Comparison of ENCODE assay signal across 18 cellular contexts in the genomic region with DNA sequence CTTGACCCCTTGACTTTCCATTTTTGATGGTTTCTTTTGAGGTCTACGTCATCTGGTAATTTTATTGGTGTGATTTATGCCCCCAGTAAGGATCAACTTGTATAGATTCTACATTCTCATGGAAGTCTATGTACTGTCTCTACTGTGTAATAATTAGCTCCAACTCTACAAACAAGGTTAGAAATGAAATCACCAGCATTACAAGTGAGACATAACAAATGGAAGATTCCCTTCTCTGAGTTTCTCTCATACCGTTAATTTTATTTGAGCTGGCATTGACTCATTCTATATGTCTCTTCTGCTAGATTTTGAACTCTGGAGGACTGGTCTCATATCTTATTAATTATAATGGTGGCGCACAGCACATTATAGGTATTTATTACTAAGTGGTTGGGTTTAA.
"Had no signal": no experiment of that assay in that cellular context is flagged by ENCODE, and none has a peak within 500 bp of the region (broad histone marks: within the 10 kb centered on the region; RNA-seq: fewer than 3 reads in every experiment).

No MANE protein-coding gene starts in this region.

- ATAC-seq: activated CD4-positive, CD25-positive, alpha-beta regulatory T cell treated with anti-CD3 and anti-CD28 coated beads, Interleukin-2, amount 50 U/mL, for 24 hours; esophagus mucosa; left lung; psoas muscle had no signal

- H3K27me3 Mint-ChIP-seq: activated naive CD4-positive, alpha-beta T cell treated with anti-CD3 and anti-CD28 coated beads, Interleukin-2, amount 10 ng/mL, durations not matched to agents 7 days and 5 days; memory B cell had no signal

- H3K27ac ChIP-seq: cardiac muscle cell, dorsolateral prefrontal cortex, left lung, psoas muscle had no signal

- DNase-seq: activated CD4-positive, alpha-beta T cell treated with anti-CD3 and anti-CD28 coated beads, Interleukin-2, amount 50 U/mL, for 1 hour; activated CD8-positive, alpha-beta memory T cell treated with anti-CD3 and anti-CD28 coated beads for 24 hours; activated naive CD4-positive, alpha-beta T cell treated with anti-CD3 and anti-CD28 coated beads, Interleukin-2, amount 10 ng/mL, durations not matched to agents 7 days and 5 days; dorsolateral prefrontal cortex; hippocampal formation; left lung; nephron progenitor cell; occipital lobe; psoas muscle; stimulated activated CD4-positive, alpha-beta T cell treated with anti-CD3 and anti-CD28 coated beads, Interleukin-12 subunit alpha, Interleukin-12 subunit beta, amount 100 ng/mL, for 4 hours; stimulated activated CD4-positive, alpha-beta T cell treated with anti-CD3 and anti-CD28 coated beads, Interleukin-2, amount 100 ng/mL, for 24 hours; SW 1271 had no signal

- H3K9me3 Mint-ChIP-seq: activated naive CD4-positive, alpha-beta T cell treated with anti-CD3 and anti-CD28 coated beads, Interleukin-2, amount 10 ng/mL, durations not matched to agents 7 days and 5 days; memory B cell; nephron progenitor cell; T-helper 2 cell treated with Interferon-gamma antibody and Interleukin-4, amounts not matched to agents 5 μg/mL and 100 μg/mL, for 36 hours had no signal

- H3K27ac Mint-ChIP-seq: activated naive CD4-positive, alpha-beta T cell treated with anti-CD3 and anti-CD28 coated beads, Interleukin-2, amount 10 ng/mL, durations not matched to agents 7 days and 5 days; memory B cell; T-helper 2 cell treated with Interferon-gamma antibody and Interleukin-4, amounts not matched to agents 5 μg/mL and 100 μg/mL, for 36 hours had no signal

- H3K4me3 Mint-ChIP-seq: activated naive CD4-positive, alpha-beta T cell treated with anti-CD3 and anti-CD28 coated beads, Interleukin-2, amount 10 ng/mL, durations not matched to agents 7 days and 5 days; memory B cell; nephron progenitor cell; T-helper 2 cell treated with Interferon-gamma antibody and Interleukin-4, amounts not matched to agents 5 μg/mL and 100 μg/mL, for 36 hours had no signal

- H3K27me3 ChIP-seq: cardiac muscle cell, dorsolateral prefrontal cortex, left lung, tibial nerve had no signal

- H3K4me3 ChIP-seq: cardiac muscle cell, dorsolateral prefrontal cortex, left lung, psoas muscle, tibial nerve had no signal

- H3K36me3 ChIP-seq: cardiac muscle cell, left lung, tibial nerve had no signal
